Comparison of ENCODE assay signal across 8 cellular contexts in genomic region chr3:111071257-111072015, GRCh38. TPM values are rescaled to one million over a fixed set of nuclear protein-coding genes. Genes with fewer than 3 reads are reported as not detected.
DNase-seq lines count a peak whose midpoint lies in the region; TF ChIP-seq lines count a peak whose summit lies in the region.

Gene NECTIN3 (plus strand): TSS chr3:111071816. CDS start chr3:111072018, 202 bp downstream.

- H3K36me3 ChIP-seq in HEK293 (ENCODE audit: control insufficient read depth in 2 of 2, insufficient read depth in 1 of 2, low read length in 2 of 2) (no peaks in the 10 kb centered on the region), skeletal muscle satellite cell (ENCODE audit: insufficient read depth, low read length) (no peaks in the 10 kb centered on the region)

- CTCF ChIA-PET in HEK293 (lab: Yijun Ruan, JAX) = interaction anchor here (1.3 kb wide), 1 partner anchor 9 kb away, joined by 6 read pairs; no protein-coding TSS in a partner anchor

- POLR2A ChIA-PET in HEK293 (lab: Yijun Ruan, JAX) = no interaction called here

- H3K9ac ChIP-seq in skeletal muscle satellite cell (ENCODE audit: low read depth, low read length) = peak within 1 kb of the TSS; percentile 93

- DNase-seq in GDM1 (lab: John Stamatoyannopoulos, UW) = peak; percentile 77
- DNase-seq in NCI-H1694 treated with DMSO at 0.1 percent for 48 hours (lab: John Stamatoyannopoulos, UW) = peak; percentile 24
- peak; percentile 75 for DNase-seq in activated CD4-positive, CD25-positive, alpha-beta regulatory T cell treated with anti-CD3 and anti-CD28 coated beads, Interleukin-2, amount 50 U/mL, for 72 hours
- DNase-seq in central memory CD4-positive, alpha-beta T cell = peak; percentile 85
- peak; percentile 80 for DNase-seq in iPS-NIHi7 (ENCODE audit: extremely low spot score)
- no peak for DNase-seq in SIG-M5 treated with dmso at 0.1 percent for 504 hours (lab: John Stamatoyannopoulos, UW; ENCODE audit: unreplicated experiment)

- TF ChIP-seq CTCF in HEK293 (tag by site-specific recombination; IDR thresholded peaks at IDR 0.05) = no peak

- H3K27me3 ChIP-seq in skeletal muscle satellite cell (ENCODE audit: control insufficient read depth, insufficient read depth, low read length) = no peaks in the 10 kb centered on the region

- 0 out of 2 replicates have a peak, but pooled peaks cover 2% of the 10 kb centered on the region for H3K4me1 ChIP-seq in HEK293 (ENCODE audit: control insufficient read depth, insufficient read depth, low read length)
- H3K4me1 ChIP-seq in skeletal muscle satellite cell (ENCODE audit: control insufficient read depth, insufficient read depth, low read length) = peaks cover 22% of the 10 kb centered on the region

- H3K9me3 ChIP-seq in HEK293 (ENCODE audit: control insufficient read depth, insufficient read depth, low read depth, low read length) = no peaks in the 10 kb centered on the region
- no peaks in the 10 kb centered on the region for H3K9me3 ChIP-seq in skeletal muscle satellite cell (replicated peaks; ENCODE audit: low read length)

- peak within 1 kb of the TSS; percentile 73; the same call in 1 of the 2 replicates for H3K27ac ChIP-seq in HEK293 (ENCODE audit: extremely low read depth, low read depth, low read length)

- H3K4me3 ChIP-seq in HEK293 (ENCODE audit: low read depth, low read length) (peak within 1 kb of the TSS; percentile 80), skeletal muscle satellite cell (ENCODE audit: low read length) (peak within 1 kb of the TSS; percentile 86)

- H3K4me2 ChIP-seq in skeletal muscle satellite cell (ENCODE audit: low read length) = peak within 1 kb of the TSS; percentile 90

TF ChIP-seq in HEK293, 187 proteins besides CTCF, POLR2A, EP300 and RAD21 (continues in another document):
- TF ChIP-seq PATZ1 (tag by site-specific recombination; IDR thresholded peaks at IDR 0.05) (0 out of 2 replicates have a peak, but pooled peaks have one; percentile 28), ZFP3 (tag by site-specific recombination; IDR thresholded peaks at IDR 0.05; ENCODE audit: low read depth) (no peak), ZNF473 (tag by site-specific recombination; IDR thresholded peaks at IDR 0.05) (no peak), ZNF416 (tag by site-specific recombination; IDR thresholded peaks at IDR 0.05) (no peak), ZNF692 (tag by site-specific recombination; IDR thresholded peaks at IDR 0.05) (peak; percentile 97), KLF8 (tag by site-specific recombination; IDR thresholded peaks at IDR 0.05) (peak; percentile 61; the same call in 1 of the 2 replicates), SP7 (tag by site-specific recombination; IDR thresholded peaks at IDR 0.05) (peak; percentile 41), ZNF830 (tag by site-specific recombination; IDR thresholded peaks at IDR 0.05; ENCODE audit: low read depth) (no peak), ZFP69B (tag by site-specific recombination; IDR thresholded peaks at IDR 0.05) (peak; percentile 85), ZNF10 (tag by site-specific recombination; IDR thresholded peaks at IDR 0.05) (no peak), HOXA7 (CRISPR knock-in tag; IDR thresholded peaks at IDR 0.05; ENCODE audit: borderline replicate concordance) (no peak), INSM2 (tag by site-specific recombination; IDR thresholded peaks at IDR 0.05) (no peak), ZFHX2 (tag by site-specific recombination; conservative IDR thresholded peaks at IDR 0.05) (peak; percentile 17; the same call in 1 of the 2 replicates), IKZF3 (tag by site-specific recombination; IDR thresholded peaks at IDR 0.05) (no peak), SP2 (tag by site-specific recombination; IDR thresholded peaks at IDR 0.05) (peak; percentile 46; the same call in 1 of the 2 replicates), GFI1B (tag by site-specific recombination; IDR thresholded peaks at IDR 0.05) (no peak), ZIC2 (tag by site-specific recombination; IDR thresholded peaks at IDR 0.05) (no peak; the same call in 1 of the 2 replicates), ZNF335 (tag by site-specific recombination; conservative IDR thresholded peaks at IDR 0.05) (peak; percentile 12), ZBTB17 (tag by site-specific recombination; IDR thresholded peaks at IDR 0.05) (peak; percentile 45; the same call in 1 of the 2 replicates), ZBTB8A (tag by site-specific recombination; IDR thresholded peaks at IDR 0.05) (peak; percentile 36)
- TF ChIP-seq, protein P1, sequence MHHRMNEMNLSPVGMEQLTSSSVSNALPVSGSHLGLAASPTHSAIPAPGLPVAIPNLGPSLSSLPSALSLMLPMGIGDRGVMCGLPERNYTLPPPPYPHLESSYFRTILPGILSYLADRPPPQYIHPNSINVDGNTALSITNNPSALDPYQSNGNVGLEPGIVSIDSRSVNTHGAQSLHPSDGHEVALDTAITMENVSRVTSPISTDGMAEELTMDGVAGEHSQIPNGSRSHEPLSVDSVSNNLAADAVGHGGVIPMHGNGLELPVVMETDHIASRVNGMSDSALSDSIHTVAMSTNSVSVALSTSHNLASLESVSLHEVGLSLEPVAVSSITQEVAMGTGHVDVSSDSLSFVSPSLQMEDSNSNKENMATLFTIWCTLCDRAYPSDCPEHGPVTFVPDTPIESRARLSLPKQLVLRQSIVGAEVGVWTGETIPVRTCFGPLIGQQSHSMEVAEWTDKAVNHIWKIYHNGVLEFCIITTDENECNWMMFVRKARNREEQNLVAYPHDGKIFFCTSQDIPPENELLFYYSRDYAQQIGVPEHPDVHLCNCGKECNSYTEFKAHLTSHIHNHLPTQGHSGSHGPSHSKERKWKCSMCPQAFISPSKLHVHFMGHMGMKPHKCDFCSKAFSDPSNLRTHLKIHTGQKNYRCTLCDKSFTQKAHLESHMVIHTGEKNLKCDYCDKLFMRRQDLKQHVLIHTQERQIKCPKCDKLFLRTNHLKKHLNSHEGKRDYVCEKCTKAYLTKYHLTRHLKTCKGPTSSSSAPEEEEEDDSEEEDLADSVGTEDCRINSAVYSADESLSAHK (tag by site-specific recombination; IDR thresholded peaks at IDR 0.05) = peak; percentile 96
- TF ChIP-seq, protein P2, sequence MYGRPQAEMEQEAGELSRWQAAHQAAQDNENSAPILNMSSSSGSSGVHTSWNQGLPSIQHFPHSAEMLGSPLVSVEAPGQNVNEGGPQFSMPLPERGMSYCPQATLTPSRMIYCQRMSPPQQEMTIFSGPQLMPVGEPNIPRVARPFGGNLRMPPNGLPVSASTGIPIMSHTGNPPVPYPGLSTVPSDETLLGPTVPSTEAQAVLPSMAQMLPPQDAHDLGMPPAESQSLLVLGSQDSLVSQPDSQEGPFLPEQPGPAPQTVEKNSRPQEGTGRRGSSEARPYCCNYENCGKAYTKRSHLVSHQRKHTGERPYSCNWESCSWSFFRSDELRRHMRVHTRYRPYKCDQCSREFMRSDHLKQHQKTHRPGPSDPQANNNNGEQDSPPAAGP (tag by site-specific recombination; IDR thresholded peaks at IDR 0.05) = peak; percentile 24; the same call in 1 of the 2 replicates

RNA-seq across cellular contexts. Expression of gene NECTIN3, which starts in this region (rescaled TPM):
- total RNA-seq in skeletal muscle satellite cell (2012; rRNA removed) = 56.5 and 70.3 TPM in 2 replicates
